ENCODE assay signal across 14 cellular contexts in genomic region chr12:737117-737739, GRCh38.
"Had no signal": no experiment of that assay in that cellular context is flagged by ENCODE, and none has a peak within 500 bp of the region (broad histone marks: within the 10 kb centered on the region; RNA-seq: fewer than 3 reads in every experiment).

No MANE protein-coding gene starts in this region.

- H3K27ac ChIP-seq: coronary artery, epithelial cell of prostate, vagina had no signal

- ATAC-seq: natural killer cell treated with Interleukin-12 subunit alpha and Interleukin-12 subunit beta and Interleukin-15 and Interleukin-18, amount 100 ng/mL, for 72 hours; sciatic nerve; stimulated activated naive CD8-positive, alpha-beta T cell treated with anti-CD3 and anti-CD28 coated beads, Interleukin-15, Interleukin-2, amounts not matched to agents 100 U/mL and 50 U/mL, for 24 hours; T-cell had no signal

- DNase-seq: activated B cell treated with CpG ODN at 0.5 μM for 24 hours; activated CD4-positive, alpha-beta T cell treated with anti-CD3 and anti-CD28 coated beads, Interleukin-2, amount 10 ng/mL, durations not matched to agents 24 days and 14 days; activated naive CD4-positive, alpha-beta T cell treated with Interleukin-2 at 50 U/mL for 16 hours; central memory CD4-positive, alpha-beta T cell; effector CD8-positive, alpha-beta T cell; nucleus accumbens; stimulated activated CD4-positive, alpha-beta T cell treated with anti-CD3 and anti-CD28 coated beads, Interleukin-2, amount 100 ng/mL, for 24 hours; stimulated activated naive CD8-positive, alpha-beta T cell treated with anti-CD3 and anti-CD28 coated beads, Interleukin-15, Interleukin-2, amounts not matched to agents 100 U/mL and 50 U/mL, for 24 hours; T-cell had no signal

- H3K36me3 ChIP-seq: vagina had no signal

- H3K27me3 ChIP-seq: vagina had no signal

- H3K4me1 ChIP-seq: vagina had no signal

- H3K4me3 ChIP-seq: coronary artery, vagina had no signal

- H3K9me3 ChIP-seq: vagina had no signal
